1 cellular context compared by ENCODE assay signal in the genomic region with DNA sequence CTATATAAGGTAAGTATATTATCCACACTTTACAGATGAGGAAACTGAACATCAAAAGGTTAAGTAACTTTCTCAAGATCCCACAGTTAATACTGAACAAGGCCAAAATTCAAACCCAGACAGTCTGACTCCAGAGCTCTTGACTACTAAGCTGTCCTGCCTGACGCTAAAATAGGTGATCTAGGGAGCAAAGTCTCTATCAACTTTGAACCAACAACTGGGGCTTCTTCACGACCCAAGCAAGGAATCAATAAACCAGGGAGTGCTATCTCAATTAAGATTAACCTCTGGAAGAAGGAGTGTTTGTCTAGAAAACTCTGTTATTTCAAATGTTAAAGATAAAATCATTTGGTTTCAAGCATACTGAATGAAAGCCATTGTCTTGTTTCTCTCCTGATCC.
TF ChIP-seq lines count a peak whose summit lies in the region.

No MANE protein-coding gene starts in this region.

TF ChIP-seq in endothelial cell of umbilical vein, 7 proteins besides CTCF, POLR2A, EP300 and RAD21 (continued from another document):
- no peak for TF ChIP-seq GATA2 (IDR thresholded peaks at IDR 0.05; ENCODE audit: insufficient read depth, insufficient read length, low read depth, low read length)
- no peak for TF ChIP-seq POLR2AphosphoS5 (IDR thresholded peaks at IDR 0.05; ENCODE audit: insufficient read depth, low read depth, low read length)
- no peak for TF ChIP-seq JUN (IDR thresholded peaks at IDR 0.05; ENCODE audit: borderline replicate concordance, insufficient read depth, insufficient read length, low read depth)
- TF ChIP-seq, protein P1, sequence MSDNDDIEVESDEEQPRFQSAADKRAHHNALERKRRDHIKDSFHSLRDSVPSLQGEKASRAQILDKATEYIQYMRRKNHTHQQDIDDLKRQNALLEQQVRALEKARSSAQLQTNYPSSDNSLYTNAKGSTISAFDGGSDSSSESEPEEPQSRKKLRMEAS (IDR thresholded peaks at IDR 0.05; ENCODE audit: insufficient read depth, insufficient read length), result no peak
